ENCODE assay signal across 6 cellular contexts in the genomic region with DNA sequence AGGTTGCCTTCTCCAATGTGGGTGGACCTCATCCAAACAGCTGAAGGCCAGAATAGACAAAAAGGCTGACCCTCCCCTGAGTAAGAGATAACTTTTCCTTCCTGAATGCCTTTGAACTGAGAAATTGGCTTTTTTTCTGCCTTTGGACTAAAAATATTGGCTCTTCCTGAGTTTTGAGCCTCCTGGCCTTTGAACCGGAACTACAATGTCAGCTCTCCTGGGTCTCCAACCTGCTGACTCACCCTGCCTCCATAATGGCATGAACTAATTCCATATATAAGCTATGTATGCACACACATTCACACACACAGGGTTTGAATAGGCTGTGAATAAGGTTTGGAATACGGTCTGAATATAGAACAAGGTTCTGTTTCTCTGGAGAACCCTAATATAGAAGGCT.
"Had no signal": no experiment of that assay in that cellular context is flagged by ENCODE, and none has a peak within 500 bp of the region (broad histone marks: within the 10 kb centered on the region; RNA-seq: fewer than 3 reads in every experiment).

No MANE protein-coding gene starts in this region.

- DNase-seq: IMR-90, Karpas-422, KBM-7, KG1 had no signal

- H3K4me2 ChIP-seq: KMS-11 had no signal

- H3K9ac ChIP-seq: KMS-11 had no signal

- H3K27ac ChIP-seq: HL-60, KMS-11 had no signal
